23 cellular contexts compared by ENCODE assay signal in the genomic region with DNA sequence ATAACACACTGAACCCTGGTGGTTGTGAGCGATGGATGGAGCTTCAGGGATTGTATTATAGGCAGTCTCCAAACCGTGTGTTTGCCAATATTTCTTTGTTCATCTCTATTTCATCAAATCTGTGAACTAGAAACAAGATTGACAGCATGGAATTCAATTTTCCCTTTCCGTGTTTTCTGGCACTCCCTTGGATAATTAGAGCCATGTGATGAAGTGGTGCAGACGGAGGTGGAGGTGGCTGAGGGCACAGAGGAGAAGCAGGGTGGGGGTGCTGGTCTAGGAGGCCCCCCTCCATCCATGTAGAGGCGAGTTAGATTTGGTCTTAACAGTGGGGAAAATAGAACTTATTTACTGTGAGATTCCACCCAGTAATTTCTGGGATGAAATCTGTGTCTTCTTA.
DNase-seq lines count a peak whose midpoint lies in the region; FAIRE-seq and TF ChIP-seq lines count a peak whose summit lies in the region.
"Had no signal": no experiment of that assay in that cellular context is flagged by ENCODE, and none has a peak within 500 bp of the region (broad histone marks: within the 10 kb centered on the region; RNA-seq: fewer than 3 reads in every experiment).

No MANE protein-coding gene starts in this region.

- no peak for DNase-seq in Caco-2
- no peak for DNase-seq in endodermal cell
- DNase-seq in urothelium cell line (ENCODE audit: low spot score) = no peak
- DNase-seq in SK-N-SH = no peak
- no peak for DNase-seq in H54 (ENCODE audit: insufficient read length, low spot score)
- no peak for DNase-seq in DMS53 treated with DMSO at 0.1 percent for 48 hours (lab: John Stamatoyannopoulos, UW; ENCODE audit: unreplicated experiment)
- DNase-seq: CD4-positive, CD25-positive, alpha-beta regulatory T cell; CD8-positive, alpha-beta T cell; DMS 273 treated with DMSO at 0.1 percent for 48 hours; DMS79 treated with DMSO at 0.1 percent for 48 hours; GF-D8; GOT3; H7; HCEC 1CT had no signal

- H3K9ac ChIP-seq in endodermal cell (ENCODE audit: extremely low read depth, low read length, poor library complexity, severe bottlenecking) (no peak overlapping the region), neural cell (ENCODE audit: low read length) (no peak overlapping the region), SK-N-SH (no peak overlapping the region)
- H3K9ac ChIP-seq: BLaER1 had no signal

- H3K9me3 ChIP-seq in Caco-2 (no peaks in the 10 kb centered on the region; the same call in 1 of the 2 replicates), endodermal cell (ENCODE audit: control insufficient read depth, low read length) (peaks cover 11% of the 10 kb centered on the region), neural cell (ENCODE audit: low read length) (no peaks in the 10 kb centered on the region), SK-N-SH (no peaks in the 10 kb centered on the region)

- H3K27me3 Mint-ChIP-seq in Caco-2 (ENCODE audit: insufficient read depth, unreplicated experiment) (no peaks in the 10 kb centered on the region), endodermal cell (ENCODE audit: insufficient read depth) (no peaks in the 10 kb centered on the region)
- H3K27me3 Mint-ChIP-seq: B cell; CD4-positive, CD25-positive, alpha-beta regulatory T cell had no signal

- H3F3A ChIP-seq in neural cell (ENCODE audit: insufficient read depth, low read length, poor library complexity, severe bottlenecking) (no peaks in the 10 kb centered on the region), SK-N-SH (replicated peaks; ENCODE audit: insufficient read depth) (no peaks in the 10 kb centered on the region)

- H3K27me3 ChIP-seq in Caco-2 (replicated peaks; ENCODE audit: control insufficient read depth, insufficient read depth, low read length) = no peaks in the 10 kb centered on the region
- no peaks in the 10 kb centered on the region for H3K27me3 ChIP-seq in endodermal cell (ENCODE audit: control insufficient read depth, insufficient read depth, low read length, poor library complexity, severe bottlenecking)
- peaks cover 3% of the 10 kb centered on the region for H3K27me3 ChIP-seq in neural cell (ENCODE audit: insufficient read depth, low read depth, low read length)
- H3K27me3 ChIP-seq in SK-N-SH (ENCODE audit: insufficient read depth) = no peaks in the 10 kb centered on the region
- H3K27me3 ChIP-seq: BLaER1 had no signal

- H4K20me1 ChIP-seq in neural cell (ENCODE audit: insufficient read depth) = no peaks in the 10 kb centered on the region
- H4K20me1 ChIP-seq in SK-N-SH (ENCODE audit: insufficient read depth) = no peaks in the 10 kb centered on the region
- H4K20me1 ChIP-seq: BLaER1 had no signal

- FAIRE-seq in urothelium cell line (lab: Jason Lieb, UNC) (peak; percentile 42), H54 (lab: Jason Lieb, UNC) (no peak)
- FAIRE-seq: A204.1, D721Med, GM12891, GM18507 had no signal

- WGBS in endodermal cell (ENCODE audit: insufficient coverage in 1 of 2, insufficient read length in 1 of 2), 2 experiments = 84 to 91% methylated on average over 2 to 5 of the region's 5 CpGs
- WGBS in SK-N-SH (ENCODE audit: low lambda C conversion rate) = 32% methylated on average over 5 of the region's 5 CpGs

- H3K4me3 ChIP-seq in Caco-2 (ENCODE audit: low read depth, low read length) (no peak overlapping the region), endodermal cell (ENCODE audit: low read length) (no peak overlapping the region), neural cell (ENCODE audit: low read length) (peak overlapping the region; percentile 13), SK-N-SH (ENCODE audit: low read depth in 2 of 2, low read length in 1 of 2) (no peak overlapping the region)
- H3K4me3 ChIP-seq: BLaER1 had no signal

- peaks cover 69% of the 10 kb centered on the region for H3K4me1 Mint-ChIP-seq in Caco-2 (ENCODE audit: low read depth, unreplicated experiment)
- H3K4me1 Mint-ChIP-seq in endodermal cell = peaks cover 63% of the 10 kb centered on the region
- H3K4me1 Mint-ChIP-seq: B cell; CD4-positive, CD25-positive, alpha-beta regulatory T cell had no signal

- H3K79me2 ChIP-seq in neural cell (replicated peaks; ENCODE audit: insufficient read depth, low read length) = no peaks in the 10 kb centered on the region
- no peaks in the 10 kb centered on the region for H3K79me2 ChIP-seq in SK-N-SH (ENCODE audit: insufficient read depth)

- H3K9me2 ChIP-seq in neural cell (ENCODE audit: insufficient read depth, low read length) = no peaks in the 10 kb centered on the region
- H3K9me2 ChIP-seq in SK-N-SH = no peaks in the 10 kb centered on the region

- TF ChIP-seq RAD21 in neural cell (conservative IDR thresholded peaks at IDR 0.05) (no peak), SK-N-SH (IDR thresholded peaks at IDR 0.05; ENCODE audit: low read length) (no peak)

- H3K36me3 Mint-ChIP-seq in Caco-2 (ENCODE audit: insufficient read depth, unreplicated experiment) (peaks cover 52% of the 10 kb centered on the region), endodermal cell (ENCODE audit: low read depth) (peaks cover 9% of the 10 kb centered on the region)
- H3K36me3 Mint-ChIP-seq: CD4-positive, CD25-positive, alpha-beta regulatory T cell; CD8-positive, alpha-beta T cell had no signal

- POLR2A ChIA-PET in Caco-2 (lab: Charles Lee) = no interaction called here
- POLR2A ChIA-PET in SK-N-SH (lab: Yijun Ruan, JAX) = no interaction called here

- TF ChIP-seq CTCF in Caco-2 (IDR thresholded peaks at IDR 0.05; ENCODE audit: insufficient read depth in 1 of 2, low read depth in 1 of 2, low read length in 1 of 2, severe bottlenecking in 1 of 2, unreplicated experiment in 1 of 2) (no peak), endodermal cell (conservative IDR thresholded peaks at IDR 0.05) (no peak), neural cell (IDR thresholded peaks at IDR 0.05; ENCODE audit: poor library complexity, severe bottlenecking) (no peak), SK-N-SH (IDR thresholded peaks at IDR 0.05) (no peak)

- peaks cover 2% of the 10 kb centered on the region; the same call in 1 of the 2 replicates for H3K36me3 ChIP-seq in Caco-2 (ENCODE audit: control insufficient read depth, insufficient read depth, low read length)
- H3K36me3 ChIP-seq in endodermal cell (ENCODE audit: control insufficient read depth, insufficient read depth, low read length) = peaks cover 3% of the 10 kb centered on the region
- H3K36me3 ChIP-seq in neural cell (ENCODE audit: insufficient read depth, low read length) = no peaks in the 10 kb centered on the region
- H3K36me3 ChIP-seq in SK-N-SH (replicated peaks in 1 of 2; ENCODE audit: control insufficient read depth in 1 of 2, insufficient read depth in 2 of 2, low read length in 1 of 2) = no peaks in the 10 kb centered on the region
- H3K36me3 ChIP-seq: BLaER1 had no signal

- H2AFZ ChIP-seq in neural cell (ENCODE audit: low read depth, low read length) (no peak overlapping the region), SK-N-SH (ENCODE audit: low read depth) (no peak overlapping the region)

- H3K27ac Mint-ChIP-seq in Caco-2 (ENCODE audit: unreplicated experiment) = peak overlapping the region; percentile 89
- peak overlapping the region; percentile 78 for H3K27ac Mint-ChIP-seq in endodermal cell
- H3K27ac Mint-ChIP-seq: B cell; CD4-positive, CD25-positive, alpha-beta regulatory T cell; CD8-positive, alpha-beta T cell had no signal

- no peak for TF ChIP-seq POLR2A in H54 (IDR thresholded peaks at IDR 0.05; ENCODE audit: low read depth, low read length)

- BruUV-seq in Caco-2 (replicated peaks; lab: Mats Ljungman, UMichigan) = no TSS peak

- intact Hi-C loops in Caco-2 (cut with micrococcal nuclease; ENCODE audit: unreplicated experiment) = no loop called here

- no peak overlapping the region for H3K4me3 Mint-ChIP-seq in Caco-2 (ENCODE audit: unreplicated experiment)
- no peak overlapping the region for H3K4me3 Mint-ChIP-seq in endodermal cell
- H3K4me3 Mint-ChIP-seq: B cell; CD4-positive, CD25-positive, alpha-beta regulatory T cell; CD8-positive, alpha-beta T cell had no signal

- peaks cover 85% of the 10 kb centered on the region for H3K4me1 ChIP-seq in Caco-2
- H3K4me1 ChIP-seq in endodermal cell (ENCODE audit: control insufficient read depth, insufficient read depth, low read length) = peaks cover 29% of the 10 kb centered on the region
- peaks cover 0 to 26% of the 10 kb centered on the region in 2 experiments; a peak in 2 of 4 replicates for H3K4me1 ChIP-seq in SK-N-SH (ENCODE audit: control insufficient read depth in 1 of 2, insufficient read depth in 2 of 2, low read depth in 1 of 2, low read length in 1 of 2)

- peak overlapping the region; percentile 10 for H3K4me2 ChIP-seq in neural cell (ENCODE audit: low read length)
- H3K4me2 ChIP-seq in SK-N-SH = no peak overlapping the region

- CTCF ChIA-PET in Caco-2 (lab: Charles Lee) = no interaction called here
- CTCF ChIA-PET in SK-N-SH (lab: Yijun Ruan, JAX) = no interaction called here

- no peak overlapping the region for H3K27ac ChIP-seq in endodermal cell (ENCODE audit: low read depth, low read length)
- H3K27ac ChIP-seq in neural cell (ENCODE audit: low read length) = peak overlapping the region; percentile 22
- no peak overlapping the region for H3K27ac ChIP-seq in SK-N-SH (ENCODE audit: low read depth in 2 of 2, low read length in 1 of 2)
- H3K27ac ChIP-seq: 22Rv1, BLaER1, C4-2B had no signal

- peaks cover 6% of the 10 kb centered on the region for H3K9me3 Mint-ChIP-seq in Caco-2 (ENCODE audit: unreplicated experiment)
- peaks cover 10% of the 10 kb centered on the region for H3K9me3 Mint-ChIP-seq in endodermal cell

- TF ChIP-seq EP300 in neural cell (conservative IDR thresholded peaks at IDR 0.05; ENCODE audit: poor library complexity, severe bottlenecking) = peak; percentile 19
- no peak for TF ChIP-seq EP300 in SK-N-SH (IDR thresholded peaks at IDR 0.05; ENCODE audit: borderline replicate concordance in 1 of 2, low read depth in 1 of 2, low read length in 1 of 2)

TF ChIP-seq in SK-N-SH, 30 proteins besides CTCF, POLR2A, EP300 and RAD21 (continues in another document):
- no peak for TF ChIP-seq FOXM1 (IDR thresholded peaks at IDR 0.05; ENCODE audit: low read depth)
- TF ChIP-seq PBX3 (IDR thresholded peaks at IDR 0.05) = no peak
- no peak for TF ChIP-seq NFIC (IDR thresholded peaks at IDR 0.05; ENCODE audit: borderline replicate concordance)
- no peak for TF ChIP-seq MEF2A (IDR thresholded peaks at IDR 0.05; ENCODE audit: borderline replicate concordance, low read depth)
- no peak for TF ChIP-seq JUND (IDR thresholded peaks at IDR 0.05)
- TF ChIP-seq GABPA (IDR thresholded peaks at IDR 0.05; ENCODE audit: low read depth) = no peak
- TF ChIP-seq RCOR1 (IDR thresholded peaks at IDR 0.05; ENCODE audit: low read length) = no peak
